In the genomic region with DNA sequence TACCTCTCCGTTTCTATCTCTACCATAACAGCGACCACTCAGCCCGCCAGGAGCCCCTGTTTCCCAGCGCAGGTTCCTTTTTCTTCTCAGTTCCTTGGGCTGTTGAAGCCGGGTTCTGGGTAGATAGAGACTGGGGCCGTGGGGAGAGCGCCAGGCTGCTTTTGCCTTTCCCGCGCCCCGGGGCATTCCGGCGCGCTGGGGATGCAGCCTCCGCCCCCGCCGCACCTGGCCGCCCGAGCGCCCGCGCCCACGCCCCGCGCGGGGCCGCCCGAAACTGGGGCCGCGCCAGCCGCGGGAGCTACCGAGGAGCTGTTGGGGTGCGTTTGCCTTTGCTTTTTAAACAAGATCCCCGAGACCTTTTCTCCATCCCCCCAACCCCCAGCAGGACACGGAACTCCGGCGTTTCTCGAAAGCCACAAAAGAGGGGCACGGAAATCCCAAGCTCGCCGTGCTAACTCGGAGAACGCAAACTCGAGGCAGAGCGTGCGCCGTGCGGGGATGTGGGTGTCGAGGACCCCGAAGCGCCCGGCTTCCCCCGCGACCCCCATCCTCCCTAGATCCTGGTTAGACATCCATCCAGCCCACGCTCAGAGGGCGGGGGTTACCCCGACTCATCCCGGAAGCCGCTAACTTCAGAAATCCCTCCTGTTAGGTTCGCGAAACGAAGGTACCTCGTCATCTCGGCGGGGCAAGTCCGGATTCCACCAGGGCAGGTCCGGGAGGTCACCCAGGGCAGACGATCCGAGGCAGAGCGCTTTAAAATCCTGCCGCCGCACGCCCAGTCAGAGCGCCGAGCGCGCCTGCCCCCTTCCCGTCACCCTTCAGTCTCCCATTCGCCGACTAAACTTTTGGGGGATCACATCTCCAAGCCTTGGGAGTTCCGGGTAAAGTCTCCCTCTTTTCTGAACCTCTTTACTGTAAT, we compare ENCODE assay signal across 9 cellular contexts. TPM values are rescaled to one million over a fixed set of nuclear protein-coding genes. Genes with fewer than 3 reads are reported as not detected.
DNase-seq lines count a peak whose midpoint lies in the region; ATAC-seq and TF ChIP-seq lines count a peak whose summit lies in the region.
"Had no signal": no experiment of that assay in that cellular context is flagged by ENCODE, and none has a peak within 500 bp of the region (broad histone marks: within the 10 kb centered on the region; RNA-seq: fewer than 3 reads in every experiment).

No MANE protein-coding gene starts in this region.

- peak overlapping the region; percentile 39 for H3K4me3 ChIP-seq in AG10803 (ENCODE audit: low read length)
- peak overlapping the region; percentile 90 for H3K4me3 ChIP-seq in GM23248

- H3K36me3 ChIP-seq in GM23248 (ENCODE audit: low read depth): no peaks in the 10 kb centered on the region

- no peaks in the 10 kb centered on the region for H3K36me3 Mint-ChIP-seq in activated CD8-positive, alpha-beta memory T cell treated with anti-CD3 and anti-CD28 coated beads, Interleukin-2, amount 10 ng/mL, durations not matched to agents 7 days and 5 days

- H4K20me1 ChIP-seq in GM23248 (ENCODE audit: insufficient read depth): no peaks in the 10 kb centered on the region

- no peaks in the 10 kb centered on the region for H3F3A ChIP-seq in GM23248 (ENCODE audit: insufficient read depth)

- H3K79me2 ChIP-seq in GM23248 (ENCODE audit: insufficient read depth): no peaks in the 10 kb centered on the region

- no peak overlapping the region for H3K9ac ChIP-seq in GM23248

- no peaks in the 10 kb centered on the region for H3K9me3 Mint-ChIP-seq in activated CD8-positive, alpha-beta memory T cell treated with anti-CD3 and anti-CD28 coated beads, Interleukin-2, amount 10 ng/mL, durations not matched to agents 7 days and 5 days (ENCODE audit: low read depth)

- H3K4me1 ChIP-seq in GM23248 (ENCODE audit: insufficient read depth): no peaks in the 10 kb centered on the region

- H3K9me2 ChIP-seq in GM23248 (ENCODE audit: insufficient read depth): no peaks in the 10 kb centered on the region

- TF ChIP-seq CTCF in AG10803 (conservative IDR thresholded peaks at IDR 0.05; ENCODE audit: low read length): no peak

- H3K9me3 ChIP-seq in GM23248 (ENCODE audit: low read depth): no peaks in the 10 kb centered on the region

- peak overlapping the region; percentile 33 for H3K27ac Mint-ChIP-seq in activated CD8-positive, alpha-beta memory T cell treated with anti-CD3 and anti-CD28 coated beads, Interleukin-2, amount 10 ng/mL, durations not matched to agents 7 days and 5 days

- peaks cover 77% of the 10 kb centered on the region for H3K27me3 Mint-ChIP-seq in activated CD8-positive, alpha-beta memory T cell treated with anti-CD3 and anti-CD28 coated beads, Interleukin-2, amount 10 ng/mL, durations not matched to agents 7 days and 5 days

- H3K27ac ChIP-seq in GM23248: no peak overlapping the region

- CTCF ChIA-PET in activated CD8-positive, alpha-beta memory T cell treated with anti-CD3 and anti-CD28 coated beads, Interleukin-2, amount 10 ng/mL, durations not matched to agents 7 days and 5 days (lab: Charles Lee): interaction anchor here (1.6 to 3.0 kb wide), 3 partner anchors 20 to 449 kb away, joined by 4 to 9 read pairs (median 8); no protein-coding TSS in a partner anchor

- H3K4me3 Mint-ChIP-seq in activated CD8-positive, alpha-beta memory T cell treated with anti-CD3 and anti-CD28 coated beads, Interleukin-2, amount 10 ng/mL, durations not matched to agents 7 days and 5 days: peak overlapping the region; percentile 65

- WGBS in GM23248 (ENCODE audit: low coverage in 1 of 2, low lambda C conversion rate in 2 of 2, missing lambda C conversion rate in 2 of 2), 2 experiments: 1 to 2% methylated on average over 44 to 71 of the region's 81 CpGs

- H3K4me1 Mint-ChIP-seq in activated CD8-positive, alpha-beta memory T cell treated with anti-CD3 and anti-CD28 coated beads, Interleukin-2, amount 10 ng/mL, durations not matched to agents 7 days and 5 days: peaks cover 11% of the 10 kb centered on the region

- peaks cover 45% of the 10 kb centered on the region for H3K27me3 ChIP-seq in GM23248 (replicated peaks; ENCODE audit: insufficient read depth)

- peak overlapping the region; percentile 94 for H3K4me2 ChIP-seq in GM23248 (ENCODE audit: unreplicated experiment)

- DNase-seq in AG10803 (ENCODE audit: low read depth) (no peak), GM23248 (peak; percentile 34), glomerular visceral epithelial cell (ENCODE audit: extremely low spot score) (peak; percentile 4), retina (peak; percentile 67), GOT3 (lab: John Stamatoyannopoulos, UW) (no peak), SIG-M5 treated with dmso at 0.1 percent for 504 hours (lab: John Stamatoyannopoulos, UW; ENCODE audit: unreplicated experiment) (no peak)
- DNase-seq in activated CD8-positive, alpha-beta memory T cell treated with anti-CD3 and anti-CD28 coated beads, Interleukin-2, amount 10 ng/mL, durations not matched to agents 7 days and 5 days: peak; percentile 43

- ATAC-seq in activated CD8-positive, alpha-beta memory T cell treated with anti-CD3 and anti-CD28 coated beads, Interleukin-2, amount 10 ng/mL, durations not matched to agents 7 days and 5 days: no peak
- ATAC-seq in HG03039 (IDR thresholded peaks at IDR 0.05; ENCODE audit: unreplicated experiment): no peak

- peak overlapping the region; percentile 96 for H2AFZ ChIP-seq in GM23248

- in situ Hi-C loops in GM23248 (cut with MboI): no loop called here

RNA-seq across cellular contexts. Expression of a gene that starts 1.0 kb away (rescaled TPM):
- total RNA-seq in GM23248 (2014; rRNA removed; shearing (Covaris generic)): not detected in 2 replicates
- not detected in 2 replicates for polyA plus RNA-seq in GM23248 (2016; fragmentation: Nextera tagmentation; extraction: Ambion mirVana)
- not detected for total RNA-seq in activated CD8-positive, alpha-beta memory T cell treated with anti-CD3 and anti-CD28 coated beads, Interleukin-2, amount 10 ng/mL, durations not matched to agents 7 days and 5 days
- total RNA-seq: dermis microvascular lymphatic vessel endothelial cell had no signal

Comparison
In these comparisons a context has a peak if more than half of its experiments do, and no peak if none do; other contexts are left out.
1. DNase-seq: peak in GM23248 (single experiment), activated CD8-positive, alpha-beta memory T cell treated with anti-CD3 and anti-CD28 coated beads, Interleukin-2, amount 10 ng/mL, durations not matched to agents 7 days and 5 days (single experiment), glomerular visceral epithelial cell (single experiment) and retina (single experiment); none in AG10803 (single experiment), GOT3 (single experiment) and SIG-M5 treated with dmso at 0.1 percent for 504 hours (single experiment).